Comparison of ENCODE assay signal across 32 cellular contexts in the genomic region with DNA sequence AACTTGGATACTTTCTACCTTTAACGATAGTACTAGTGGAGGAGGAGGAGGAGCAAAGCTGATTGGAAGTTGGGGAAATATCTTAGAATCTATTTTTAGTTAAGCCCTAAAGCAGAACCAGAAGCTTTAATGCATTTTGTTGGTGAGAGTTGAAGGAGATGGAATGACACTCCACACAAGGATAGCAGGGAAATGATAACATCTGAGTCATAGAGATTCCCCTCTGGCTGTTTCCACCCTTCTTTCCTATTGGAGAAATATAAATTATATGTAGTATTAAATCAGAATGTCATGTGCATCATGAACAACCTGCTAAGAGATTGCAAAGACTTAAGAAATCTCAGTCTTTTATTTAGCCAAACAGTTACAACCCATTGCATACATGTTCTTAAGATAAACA.
"Had no signal": no experiment of that assay in that cellular context is flagged by ENCODE, and none has a peak within 500 bp of the region (broad histone marks: within the 10 kb centered on the region; RNA-seq: fewer than 3 reads in every experiment).

No MANE protein-coding gene starts in this region.

- H3K4me1 Mint-ChIP-seq: activated B cell treated with CpG ODN at 0.5 μM for 24 hours; activated T-helper 17 cell treated with anti-CD3 and anti-CD28 coated beads, Interleukin-2, amount 50 U/mL, for 72 hours; central memory CD8-positive, alpha-beta T cell; endodermal cell; T-helper 17 cell had no signal

- ATAC-seq: activated CD4-positive, CD25-positive, alpha-beta regulatory T cell treated with anti-CD3 and anti-CD28 coated beads, Interleukin-2, amount 50 U/mL, for 24 hours; activated CD8-positive, alpha-beta T cell treated with anti-CD3 and anti-CD28 coated beads for 36 hours; activated T-cell treated with anti-CD3 and anti-CD28 coated beads, Interleukin-2, amount 50 U/mL, for 4 hours; activated T-helper 17 cell treated with anti-CD3 and anti-CD28 coated beads, Interleukin-2, amount 50 U/mL, for 72 hours; gastroesophageal sphincter; T-helper 17 cell had no signal

- H3K27me3 ChIP-seq: brain microvascular endothelial cell, dorsolateral prefrontal cortex, esophagus muscularis mucosa, gastroesophageal sphincter had no signal

- H3K27me3 Mint-ChIP-seq: activated B cell treated with CpG ODN at 0.5 μM for 24 hours; activated CD8-positive, alpha-beta T cell treated with anti-CD3 and anti-CD28 coated beads for 36 hours; activated naive CD8-positive, alpha-beta T cell; activated T-helper 17 cell treated with anti-CD3 and anti-CD28 coated beads, Interleukin-2, amount 50 U/mL, for 72 hours; central memory CD8-positive, alpha-beta T cell; dendritic cell treated with granulocyte-macrophage colony-stimulating factor and Interleukin-4, amounts not matched to agents 40 ng/mL and 50 ng/mL, for 4 days; T-helper 17 cell had no signal

- H3K4me3 Mint-ChIP-seq: activated B cell treated with CpG ODN at 0.5 μM for 24 hours; activated CD8-positive, alpha-beta T cell treated with anti-CD3 and anti-CD28 coated beads for 36 hours; activated naive CD8-positive, alpha-beta T cell; activated T-cell treated with anti-CD3 and anti-CD28 coated beads, Interleukin-2, amount 50 U/mL, for 4 hours; activated T-helper 17 cell treated with anti-CD3 and anti-CD28 coated beads, Interleukin-2, amount 50 U/mL, for 72 hours; central memory CD8-positive, alpha-beta T cell; dendritic cell treated with granulocyte-macrophage colony-stimulating factor and Interleukin-4, amounts not matched to agents 40 ng/mL and 50 ng/mL, for 4 days; endodermal cell; T-helper 17 cell; T-helper 2 cell treated with Interferon-gamma antibody and Interleukin-4, amounts not matched to agents 5 μg/mL and 100 μg/mL, for 36 hours had no signal

- DNase-seq: activated B cell treated with CpG ODN at 0.5 μM for 24 hours; activated CD4-positive, alpha-beta T cell treated with anti-CD3 and anti-CD28 coated beads for 48 hours; activated CD4-positive, alpha-beta T cell treated with anti-CD3 and anti-CD28 coated beads, Interleukin-2, amount 50 U/mL, for 1 hour; activated CD4-positive, alpha-beta T cell treated with anti-CD3 and anti-CD28 coated beads, Interleukin-2, amount 50 U/mL, for 48 hours; activated CD8-positive, alpha-beta memory T cell treated with anti-CD3 and anti-CD28 coated beads for 24 hours; activated CD8-positive, alpha-beta T cell treated with anti-CD3 and anti-CD28 coated beads for 36 hours; activated effector memory CD4-positive, alpha-beta T cell treated with Interleukin-2 at 50 U/mL for 16 hours; activated gamma-delta T cell treated with Interleukin-2 at 50 U/mL for 16 hours; activated naive CD4-positive, alpha-beta T cell treated with anti-CD3 and anti-CD28 coated beads, Interleukin-2, amount 50 U/mL, for 16 hours; activated naive CD4-positive, alpha-beta T cell treated with Interleukin-2 at 50 U/mL for 16 hours; activated T-cell treated with anti-CD3 and anti-CD28 coated beads, Interleukin-2, amount 50 U/mL, for 4 hours; amniotic stem cell; anterior cingulate cortex; brain microvascular endothelial cell; dorsolateral prefrontal cortex; effector memory CD4-positive, alpha-beta T cell; endodermal cell; foreskin melanocyte; head of caudate nucleus; T-helper 1 cell; T-helper 17 cell; T1000; WERI-Rb-1 had no signal

- H3K4me1 ChIP-seq: esophagus muscularis mucosa, gastroesophageal sphincter had no signal

- H3K27ac Mint-ChIP-seq: activated B cell treated with CpG ODN at 0.5 μM for 24 hours; activated CD8-positive, alpha-beta T cell treated with anti-CD3 and anti-CD28 coated beads for 36 hours; activated naive CD8-positive, alpha-beta T cell; activated T-helper 17 cell treated with anti-CD3 and anti-CD28 coated beads, Interleukin-2, amount 50 U/mL, for 72 hours; dendritic cell treated with granulocyte-macrophage colony-stimulating factor and Interleukin-4, amounts not matched to agents 40 ng/mL and 50 ng/mL, for 4 days; endodermal cell; T-helper 17 cell; T-helper 2 cell treated with Interferon-gamma antibody and Interleukin-4, amounts not matched to agents 5 μg/mL and 100 μg/mL, for 36 hours had no signal

- H3K27ac ChIP-seq: brain microvascular endothelial cell, coronary artery, dorsolateral prefrontal cortex, esophagus muscularis mucosa, gastroesophageal sphincter, WERI-Rb-1 had no signal

- H3K36me3 Mint-ChIP-seq: activated naive CD8-positive, alpha-beta T cell had no signal
